In genomic region chr13:50379584-50379983, GRCh38 we compare ENCODE assay signal across 21 cellular contexts.
"Had no signal": no experiment of that assay in that cellular context is flagged by ENCODE, and none has a peak within 500 bp of the region (broad histone marks: within the 10 kb centered on the region; RNA-seq: fewer than 3 reads in every experiment).

No MANE protein-coding gene starts in this region.

- H3K79me2 ChIP-seq: hepatocyte had no signal

- H3K4me1 ChIP-seq: breast epithelium, esophagus squamous epithelium, left lung, stomach had no signal

- FAIRE-seq: keratinocyte, TTC549 had no signal

- H3K4me2 ChIP-seq: hepatocyte had no signal

- H3K4me3 Mint-ChIP-seq: activated T-cell treated with anti-CD3 and anti-CD28 coated beads, Interleukin-2, amount 50 U/mL, for 72 hours; neural crest cell; stimulated activated effector memory CD8-positive, alpha-beta T cell treated with anti-CD3 and anti-CD28 coated beads, Interleukin-12 subunit alpha, Interleukin-12 subunit beta, amount 100 ng/mL, for 72 hours; T-helper 2 cell treated with Interferon-gamma antibody and Interleukin-4, amounts not matched to agents 5 μg/mL and 100 μg/mL, for 36 hours; type B pancreatic cell had no signal

- H3K27ac ChIP-seq: breast epithelium, coronary artery, esophagus squamous epithelium, hepatocyte, left lung, right lobe of liver, stomach had no signal

- H3K27me3 Mint-ChIP-seq: progenitor cell of endocrine pancreas, type B pancreatic cell had no signal

- H3K27ac Mint-ChIP-seq: activated T-cell treated with anti-CD3 and anti-CD28 coated beads, Interleukin-2, amount 50 U/mL, for 72 hours; progenitor cell of endocrine pancreas; stimulated activated effector memory CD8-positive, alpha-beta T cell treated with anti-CD3 and anti-CD28 coated beads, Interleukin-12 subunit alpha, Interleukin-12 subunit beta, amount 100 ng/mL, for 72 hours; T-helper 2 cell treated with Interferon-gamma antibody and Interleukin-4, amounts not matched to agents 5 μg/mL and 100 μg/mL, for 36 hours; type B pancreatic cell had no signal

- H3K4me3 ChIP-seq: breast epithelium, coronary artery, esophagus squamous epithelium, hepatocyte, left lung, right lobe of liver, stomach had no signal

- H2AFZ ChIP-seq: hepatocyte had no signal

- H3K9me3 ChIP-seq: right lobe of liver had no signal

- H3K36me3 ChIP-seq: breast epithelium, esophagus squamous epithelium, left lung, right lobe of liver, stomach had no signal

- H3K36me3 Mint-ChIP-seq: stimulated activated effector memory CD8-positive, alpha-beta T cell treated with anti-CD3 and anti-CD28 coated beads, Interleukin-12 subunit alpha, Interleukin-12 subunit beta, amount 100 ng/mL, for 72 hours; type B pancreatic cell had no signal

- H3K27me3 ChIP-seq: breast epithelium, hepatocyte, left lung, right lobe of liver, stomach had no signal

- ATAC-seq: activated T-cell treated with anti-CD3 and anti-CD28 coated beads, Interleukin-2, amount 50 U/mL, for 72 hours; left lung; right lobe of liver; stimulated activated effector memory CD8-positive, alpha-beta T cell treated with anti-CD3 and anti-CD28 coated beads, Interleukin-12 subunit alpha, Interleukin-12 subunit beta, amount 100 ng/mL, for 72 hours had no signal

- DNase-seq: activated CD4-positive, alpha-beta T cell treated with anti-CD3 and anti-CD28 coated beads, Interleukin-2, amount 50 U/mL, for 4 hours; activated effector memory CD4-positive, alpha-beta T cell treated with anti-CD3 and anti-CD28 coated beads, Interleukin-2, amount 50 U/mL, for 16 hours; activated naive CD4-positive, alpha-beta T cell treated with anti-CD3 and anti-CD28 coated beads, Interleukin-2, amount 50 U/mL, for 16 hours; activated T-cell treated with anti-CD3 and anti-CD28 coated beads, Interleukin-2, amount 50 U/mL, for 72 hours; aorta; esophagus squamous epithelium; left lung; midbrain; right lobe of liver; stimulated activated CD4-positive, alpha-beta T cell treated with anti-CD3 and anti-CD28 coated beads, Interleukin-4, amount 100 ng/mL, for 24 hours; stomach had no signal
